Comparison of ENCODE assay signal across 10 cellular contexts in the genomic region with DNA sequence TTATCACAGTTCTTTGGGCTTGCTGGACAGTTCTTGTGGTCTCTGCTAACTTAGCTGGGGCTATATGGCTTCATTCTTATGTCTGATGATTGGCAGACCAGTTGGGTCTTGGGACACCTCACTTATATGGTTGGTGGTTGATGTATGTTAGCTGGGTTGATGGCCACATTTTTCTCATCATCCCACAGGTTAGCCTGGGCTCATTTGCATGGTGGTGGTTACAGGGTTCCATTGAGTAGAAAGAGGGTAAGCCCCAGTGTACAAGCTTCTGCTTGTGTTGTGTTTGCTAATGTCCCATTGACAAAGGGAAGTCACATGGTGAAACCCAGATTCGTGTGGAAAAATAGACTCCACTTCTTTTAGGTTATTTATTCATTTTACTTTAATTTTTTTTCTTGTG. TPM values are rescaled to one million over a fixed set of nuclear protein-coding genes. Genes with fewer than 3 reads are reported as not detected.
A peak's percentile ranks its signal among the peaks of the same experiment; 100 is the strongest.
DNase-seq lines count a peak whose midpoint lies in the region; ATAC-seq, FAIRE-seq and TF ChIP-seq lines count a peak whose summit lies in the region.
"Had no signal": no experiment of that assay in that cellular context is flagged by ENCODE, and none has a peak within 500 bp of the region (broad histone marks: within the 10 kb centered on the region; RNA-seq: fewer than 3 reads in every experiment).

No MANE protein-coding gene starts in this region.

- H3K4me3 ChIP-seq in vagina (no peak overlapping the region), Peyer's patch (no peak overlapping the region), kidney (ENCODE audit: low read length in 2 of 2) (no peak overlapping the region)
- H3K4me3 ChIP-seq: left ventricle myocardium inferior had no signal

- H3K9me3 ChIP-seq in vagina (no peaks in the 10 kb centered on the region), Peyer's patch (no peaks in the 10 kb centered on the region), kidney (ENCODE audit: control insufficient read depth in 1 of 2, low read length in 2 of 2) (no peaks in the 10 kb centered on the region)
- H3K9me3 ChIP-seq: left ventricle myocardium inferior had no signal

- TF ChIP-seq CTCF in GM10266 (IDR thresholded peaks at IDR 0.05; ENCODE audit: control insufficient read depth, insufficient read depth, low read depth, missing control alignments) (no peak), vagina (IDR thresholded peaks at IDR 0.05) (no peak), Peyer's patch (IDR thresholded peaks at IDR 0.05) (no peak), kidney (IDR thresholded peaks at IDR 0.05; ENCODE audit: borderline replicate concordance, extremely low read depth, insufficient read depth) (no peak)

- H3K9me3 Mint-ChIP-seq in activated T-helper 17 cell treated with anti-CD3 and anti-CD28 coated beads, Interleukin-2, amount 50 U/mL, for 72 hours: no peaks in the 10 kb centered on the region

- TF ChIP-seq POLR2A in vagina (IDR thresholded peaks at IDR 0.05): no peak
- TF ChIP-seq POLR2A in Peyer's patch (IDR thresholded peaks at IDR 0.05): no peak

- H3K27ac ChIP-seq in vagina: no peak overlapping the region
- no peak overlapping the region for H3K27ac ChIP-seq in Peyer's patch
- H3K27ac ChIP-seq in kidney (ENCODE audit: low read depth in 2 of 2, low read length in 2 of 2): no peak overlapping the region
- H3K27ac ChIP-seq: left ventricle myocardium inferior had no signal

- peaks cover 25% of the 10 kb centered on the region for H3K4me1 Mint-ChIP-seq in activated T-helper 17 cell treated with anti-CD3 and anti-CD28 coated beads, Interleukin-2, amount 50 U/mL, for 72 hours

- H3K36me3 ChIP-seq in vagina (no peaks in the 10 kb centered on the region), Peyer's patch (no peaks in the 10 kb centered on the region), kidney (ENCODE audit: control insufficient read depth in 1 of 2, insufficient read depth in 2 of 2, low read length in 2 of 2) (no peaks in the 10 kb centered on the region)
- H3K36me3 ChIP-seq: left ventricle myocardium inferior had no signal

- no peak overlapping the region for H3K9ac ChIP-seq in kidney (ENCODE audit: low read length in 2 of 2)

- H3K27me3 Mint-ChIP-seq in activated T-helper 17 cell treated with anti-CD3 and anti-CD28 coated beads, Interleukin-2, amount 50 U/mL, for 72 hours: no peaks in the 10 kb centered on the region

- no peak for FAIRE-seq in kidney (lab: Jason Lieb, UNC)

- intact Hi-C loops in vagina (cut with DNase I): no loop called here
- intact Hi-C loops in kidney (cut with DNase I): loop anchor here (5.0 kb wide), 1 partner anchor 100 kb away; no protein-coding TSS in a partner anchor

- no peak overlapping the region for H3K27ac Mint-ChIP-seq in activated T-helper 17 cell treated with anti-CD3 and anti-CD28 coated beads, Interleukin-2, amount 50 U/mL, for 72 hours

- H3K4me1 ChIP-seq in vagina: peaks cover 23% of the 10 kb centered on the region
- no peaks in the 10 kb centered on the region for H3K4me1 ChIP-seq in Peyer's patch
- H3K4me1 ChIP-seq in kidney (ENCODE audit: control insufficient read depth in 1 of 2, insufficient read depth in 1 of 2, low read depth in 1 of 2, low read length in 2 of 2): peaks cover 2 to 21% of the 10 kb centered on the region in 2 donors

- ATAC-seq in GM19324 (IDR thresholded peaks at IDR 0.05; ENCODE audit: low FRiP score, unreplicated experiment) (peak; percentile 81), HG02943 (IDR thresholded peaks at IDR 0.05; ENCODE audit: low read depth, unreplicated experiment) (peak; percentile 68)
- ATAC-seq in activated T-helper 17 cell treated with anti-CD3 and anti-CD28 coated beads, Interleukin-2, amount 50 U/mL, for 72 hours (replicated peaks): peak; percentile 91

- H3K27me3 ChIP-seq in vagina (no peaks in the 10 kb centered on the region), Peyer's patch (no peaks in the 10 kb centered on the region)

- no peak overlapping the region for H3K4me3 Mint-ChIP-seq in activated T-helper 17 cell treated with anti-CD3 and anti-CD28 coated beads, Interleukin-2, amount 50 U/mL, for 72 hours

- DNase-seq in GM10266 (ENCODE audit: extremely low spot score) (peak; percentile 44), vagina (ENCODE audit: extremely low spot score in 2 of 2) (no peak), inferior parietal cortex (ENCODE audit: extremely low spot score) (no peak), Peyer's patch (no peak), kidney (no peak)
- DNase-seq: effector CD8-positive, alpha-beta T cell; left ventricle myocardium inferior had no signal

- H3K36me3 Mint-ChIP-seq in activated T-helper 17 cell treated with anti-CD3 and anti-CD28 coated beads, Interleukin-2, amount 50 U/mL, for 72 hours (ENCODE audit: low read depth): peaks cover 5% of the 10 kb centered on the region

RNA-seq across cellular contexts. Expression of a gene that starts 40.6 kb away (rescaled TPM):
- 10 to 100 TPM; 12.1 to 13.2 TPM for total RNA-seq in activated T-helper 17 cell treated with anti-CD3 and anti-CD28 coated beads, Interleukin-2, amount 50 U/mL, for 72 hours
- total RNA-seq in vagina (13.5 TPM), Peyer's patch (10 to 100 TPM in 2 of 4 donors, 1 to 10 TPM in 1, not detected in 1; 8.9 to 11.3 (median 11.1) TPM), kidney (11.9 TPM)
- 32.4 TPM for polyA plus RNA-seq in kidney (ENCODE audit: insufficient read depth, low read depth, low replicate concordance)

RNA-seq across cellular contexts. Expression of a gene that starts 41.0 kb away (rescaled TPM):
- 100 to 1,000 TPM in 1 of 2 donors, 10 to 100 TPM in 1; 66.1 to 123 TPM for total RNA-seq in activated T-helper 17 cell treated with anti-CD3 and anti-CD28 coated beads, Interleukin-2, amount 50 U/mL, for 72 hours
- 12.0 TPM for total RNA-seq in vagina
- 10 to 100 TPM in 3 of 4 donors, 1 to 10 TPM in 1; 8.6 to 54.5 (median 14.5) TPM for total RNA-seq in Peyer's patch
- 13.8 TPM for total RNA-seq in kidney
- polyA plus RNA-seq in kidney (ENCODE audit: insufficient read depth, low read depth, low replicate concordance): 6.0 TPM
